8 cellular contexts compared by ENCODE assay signal in the genomic region with DNA sequence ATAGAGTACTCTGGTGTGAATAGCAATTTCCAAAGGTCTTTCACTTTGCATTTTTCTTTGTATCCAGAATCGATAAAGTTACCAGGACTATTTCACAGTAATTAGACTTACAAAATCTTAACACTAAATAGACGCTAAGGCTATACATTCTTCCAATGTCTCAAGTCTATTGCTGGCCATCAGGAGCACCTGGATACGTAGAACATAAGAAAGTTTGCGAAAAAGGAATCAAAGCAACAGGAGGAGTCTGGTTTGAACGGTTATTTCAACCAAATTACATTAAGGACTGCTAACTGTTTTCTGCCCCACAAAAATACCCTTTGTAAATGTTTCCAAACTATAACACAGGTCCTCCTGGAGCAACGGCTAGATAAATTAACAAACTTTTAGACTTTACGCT. TPM values are rescaled to one million over a fixed set of nuclear protein-coding genes. Genes with fewer than 3 reads are reported as not detected.
DNase-seq lines count a peak whose midpoint lies in the region; ATAC-seq and TF ChIP-seq lines count a peak whose summit lies in the region.

No MANE protein-coding gene starts in this region.

- H2AFZ ChIP-seq in PC-9 = peak overlapping the region; percentile 25

- no TSS peak for BruUV-seq in PC-9 (replicated peaks; lab: Mats Ljungman, UMichigan)

- ATAC-seq in HG02885 (IDR thresholded peaks at IDR 0.05; ENCODE audit: poor library complexity, unreplicated experiment) = no peak
- ATAC-seq in HG02588 (IDR thresholded peaks at IDR 0.05; ENCODE audit: unreplicated experiment) = no peak
- ATAC-seq in GM21529 (IDR thresholded peaks at IDR 0.05; ENCODE audit: unreplicated experiment) = no peak

- CTCF ChIA-PET in PC-9 (lab: Charles Lee) = interaction anchor here (0.8 to 1.2 kb wide), 2 partner anchors 16 to 46 kb away, joined by 5 to 10 read pairs; no protein-coding TSS in a partner anchor

- no peaks in the 10 kb centered on the region for H3K27me3 ChIP-seq in PC-9 (ENCODE audit: insufficient read depth, low read depth)
- H3K27me3 ChIP-seq in rectal smooth muscle tissue (ENCODE audit: control insufficient read depth, insufficient read depth, low read length) = no peaks in the 10 kb centered on the region

- H3K9me2 ChIP-seq in PC-9 (ENCODE audit: insufficient read depth) = no peaks in the 10 kb centered on the region

- peaks cover 30% of the 10 kb centered on the region for H4K20me1 ChIP-seq in PC-9 (ENCODE audit: insufficient read depth)

- TF ChIP-seq CTCF in GM12875 (IDR thresholded peaks at IDR 0.05; ENCODE audit: borderline replicate concordance, insufficient read depth, low read depth, low read length) = no peak
- no peak for TF ChIP-seq CTCF in PC-9 (conservative IDR thresholded peaks at IDR 0.05)
- TF ChIP-seq CTCF in epithelial cell of esophagus (IDR thresholded peaks at IDR 0.05; ENCODE audit: insufficient read depth, low read depth, low read length, missing control alignments) = no peak

- peaks cover 57% of the 10 kb centered on the region for H3K79me2 ChIP-seq in PC-9 (ENCODE audit: low read depth)

- POLR2A ChIA-PET in PC-9 (lab: Charles Lee; ENCODE audit: unreplicated experiment) = interaction anchor here (0.6 to 1.7 kb wide), 4 partner anchors 22 to 54 kb away, joined by 4 to 31 read pairs (median 4); partner anchors contain the start of gene NFE2L2

- H3K4me3 ChIP-seq in GM12875 (ENCODE audit: low read depth, low read length) = peak overlapping the region; percentile 55
- peak overlapping the region; percentile 63 for H3K4me3 ChIP-seq in PC-9
- H3K4me3 ChIP-seq in epithelial cell of esophagus (ENCODE audit: low read length) = peak overlapping the region; percentile 47
- peak overlapping the region; percentile 88 for H3K4me3 ChIP-seq in rectal smooth muscle tissue (ENCODE audit: low read length)

- H3K27ac ChIP-seq in PC-9 = peak overlapping the region; percentile 97
- H3K27ac ChIP-seq in rectal smooth muscle tissue (ENCODE audit: low read depth, low read length) = peak overlapping the region; percentile 99

- intact Hi-C loops in PC-9 (cut with micrococcal nuclease; ENCODE audit: unreplicated experiment) = loop anchor here (5.0 kb wide), 2 partner anchors 121 to 186 kb away; no protein-coding TSS in a partner anchor

- H3K9ac ChIP-seq in rectal smooth muscle tissue (ENCODE audit: low read length) = peak overlapping the region; percentile 100

- peaks cover 29% of the 10 kb centered on the region for H3K36me3 ChIP-seq in PC-9 (ENCODE audit: low read depth)
- peaks cover 4% of the 10 kb centered on the region for H3K36me3 ChIP-seq in rectal smooth muscle tissue (ENCODE audit: control insufficient read depth, insufficient read depth, low read length)

- no peak for DNase-seq in PC-9
- DNase-seq in epithelial cell of esophagus (ENCODE audit: low read depth) = no peak
- DNase-seq in activated CD4-positive, alpha-beta T cell treated with anti-CD3 and anti-CD28 coated beads, Interleukin-2, amount 50 U/mL, for 1 hour = no peak

- H3K4me1 ChIP-seq in PC-9 (replicated peaks; ENCODE audit: insufficient read depth) (peaks cover 30% of the 10 kb centered on the region), rectal smooth muscle tissue (ENCODE audit: control insufficient read depth, insufficient read depth, low read length) (peaks cover 25% of the 10 kb centered on the region)

- no peaks in the 10 kb centered on the region for H3K9me3 ChIP-seq in PC-9 (ENCODE audit: insufficient read depth, low read depth)

- H3F3A ChIP-seq in PC-9 (ENCODE audit: insufficient read depth, low read depth) = peaks cover 36% of the 10 kb centered on the region

- H3K4me2 ChIP-seq in PC-9 = peak overlapping the region; percentile 84

RNA-seq across cellular contexts. Expression of gene HNRNPA3, which starts 1.4 kb away (rescaled TPM):
- 245 and 290 TPM in 2 replicates for total RNA-seq in PC-9 (2021)

RNA-seq across cellular contexts. Expression of gene NFE2L2, which starts 53.4 kb away (rescaled TPM):
- total RNA-seq in PC-9 (2021) = 117 and 138 TPM in 2 replicates
